ENCODE assay signal across 16 cellular contexts in the genomic region with DNA sequence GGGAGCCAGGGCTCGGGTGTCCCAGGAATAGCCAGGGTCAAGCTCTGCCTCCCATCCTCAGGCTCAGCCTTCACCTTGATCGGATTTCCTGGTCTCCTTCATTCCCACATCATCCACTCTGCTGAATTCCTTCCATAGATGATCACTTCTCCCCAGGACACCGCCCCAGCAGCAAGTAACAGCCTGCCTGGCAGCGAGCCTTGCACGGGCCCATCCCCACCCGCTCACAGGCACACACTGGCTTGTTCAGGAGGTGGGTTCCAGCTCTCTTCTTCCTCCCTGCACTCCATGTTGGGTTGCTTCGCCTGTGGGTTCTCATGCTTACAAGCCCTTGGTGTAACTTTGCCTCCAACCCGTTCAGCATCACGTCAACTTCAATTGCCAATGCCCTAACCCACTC.
"Had no signal": no experiment of that assay in that cellular context is flagged by ENCODE, and none has a peak within 500 bp of the region (broad histone marks: within the 10 kb centered on the region; RNA-seq: fewer than 3 reads in every experiment).

No MANE protein-coding gene starts in this region.

- H3K27ac ChIP-seq: left lung, neutrophil, transverse colon had no signal

- ATAC-seq: naive thymus-derived CD8-positive, alpha-beta T cell had no signal

- H3K4me3 Mint-ChIP-seq: activated naive CD4-positive, alpha-beta T cell treated with anti-CD3 and anti-CD28 coated beads, Interleukin-2, amount 50 U/mL, for 24 hours; central memory CD8-positive, alpha-beta T cell; memory B cell; naive thymus-derived CD8-positive, alpha-beta T cell had no signal

- H3K27ac Mint-ChIP-seq: activated naive CD4-positive, alpha-beta T cell treated with anti-CD3 and anti-CD28 coated beads, Interleukin-2, amount 50 U/mL, for 24 hours; memory B cell had no signal

- H3K4me1 Mint-ChIP-seq: activated naive CD4-positive, alpha-beta T cell treated with anti-CD3 and anti-CD28 coated beads, Interleukin-2, amount 50 U/mL, for 24 hours; memory B cell; naive thymus-derived CD8-positive, alpha-beta T cell had no signal

- H3K36me3 Mint-ChIP-seq: activated naive CD4-positive, alpha-beta T cell treated with anti-CD3 and anti-CD28 coated beads, Interleukin-2, amount 50 U/mL, for 24 hours; memory B cell; naive thymus-derived CD8-positive, alpha-beta T cell had no signal

- H3K4me3 ChIP-seq: left lung, transverse colon had no signal

- H3K36me3 ChIP-seq: left lung, neutrophil, transverse colon had no signal

- DNase-seq: activated CD4-positive, alpha-beta T cell treated with anti-CD3 and anti-CD28 coated beads, Interleukin-2, amount 50 U/mL, for 48 hours; activated CD4-positive, CD25-positive, alpha-beta regulatory T cell treated with anti-CD3 and anti-CD28 coated beads, Interleukin-2, amount 50 U/mL, for 72 hours; activated effector memory CD4-positive, alpha-beta T cell treated with anti-CD3 and anti-CD28 coated beads, Interleukin-2, amount 50 U/mL, for 16 hours; cortex of kidney; effector CD8-positive, alpha-beta T cell; left lung; naive thymus-derived CD8-positive, alpha-beta T cell; stimulated activated CD4-positive, alpha-beta T cell treated with anti-CD3 and anti-CD28 coated beads, Interleukin-4, amount 100 ng/mL, for 24 hours; stimulated activated CD8-positive, alpha-beta memory T cell treated with anti-CD3 and anti-CD28 coated beads, Interleukin-4, amount 100 ng/mL, for 48 hours; stimulated activated naive CD4-positive, alpha-beta T cell treated with Interleukin-2 at 50 U/mL for 16 hours; substantia nigra; transverse colon had no signal

- H3K4me1 ChIP-seq: left lung, transverse colon had no signal

- H3K9me3 ChIP-seq: left lung, neutrophil, transverse colon had no signal

- H3K9me3 Mint-ChIP-seq: activated naive CD4-positive, alpha-beta T cell treated with anti-CD3 and anti-CD28 coated beads, Interleukin-2, amount 50 U/mL, for 24 hours; central memory CD8-positive, alpha-beta T cell; memory B cell had no signal

- H3K27me3 ChIP-seq: left lung, transverse colon had no signal
